22 cellular contexts compared by ENCODE assay signal in genomic region chr1:78009276-78009675, GRCh38. TPM values are rescaled to one million over a fixed set of nuclear protein-coding genes. Genes with fewer than 3 reads are reported as not detected.
DNase-seq lines count a peak whose midpoint lies in the region; ATAC-seq, FAIRE-seq and TF ChIP-seq lines count a peak whose summit lies in the region.
"Had no signal": no experiment of that assay in that cellular context is flagged by ENCODE, and none has a peak within 500 bp of the region (broad histone marks: within the 10 kb centered on the region; RNA-seq: fewer than 3 reads in every experiment).

No MANE protein-coding gene starts in this region.

- no peak overlapping the region for H2BK12ac ChIP-seq in neuronal stem cell (ENCODE audit: low read length)

- H4K20me1 ChIP-seq in osteoblast (ENCODE audit: insufficient read depth, low read length): peaks cover 48% of the 10 kb centered on the region

- H3K27me3 ChIP-seq in left ventricle myocardium inferior (ENCODE audit: low read depth) (no peaks in the 10 kb centered on the region), osteoblast (ENCODE audit: insufficient read depth, low read length) (no peaks in the 10 kb centered on the region), small intestine (ENCODE audit: control insufficient read depth in 2 of 2, insufficient read depth in 2 of 2, low read length in 2 of 2) (no peaks in the 10 kb centered on the region), neuronal stem cell (ENCODE audit: control insufficient read depth in 3 of 3, insufficient read depth in 3 of 3, low read depth in 1 of 3, low read length in 3 of 3) (no peaks in the 10 kb centered on the region)
- H3K27me3 ChIP-seq: foreskin keratinocyte, neural progenitor cell, right atrium auricular region had no signal

- H2AK5ac ChIP-seq in neuronal stem cell (ENCODE audit: low read depth, low read length): no peak overlapping the region

- H3K4ac ChIP-seq in neuronal stem cell (ENCODE audit: low read length): no peak overlapping the region

- peak overlapping the region; percentile 77 for H3K4me3 ChIP-seq in left ventricle myocardium inferior
- H3K4me3 ChIP-seq in coronary artery: peak overlapping the region; percentile 74
- H3K4me3 ChIP-seq in osteoblast (ENCODE audit: insufficient read depth, low read length): peak overlapping the region; percentile 86
- H3K4me3 ChIP-seq in small intestine (ENCODE audit: low read depth in 1 of 2, low read length in 2 of 2): no peak overlapping the region
- no peak overlapping the region for H3K4me3 ChIP-seq in neuronal stem cell (ENCODE audit: low read length in 2 of 2)
- H3K4me3 ChIP-seq: neural progenitor cell had no signal

- no peak for DNase-seq in left ventricle myocardium inferior
- DNase-seq in Right ventricle myocardium superior: no peak
- no peak for DNase-seq in coronary artery (ENCODE audit: low spot score)
- DNase-seq in osteoblast (ENCODE audit: insufficient read length, low spot score, missing footprints): no peak
- DNase-seq in SHP77 treated with DMSO at 0.1 percent for 48 hours (lab: John Stamatoyannopoulos, UW): no peak
- DNase-seq in COR-L47 (lab: John Stamatoyannopoulos, UW): no peak
- no peak for DNase-seq in small intestine
- no peak for DNase-seq in neuronal stem cell (ENCODE audit: low spot score)
- DNase-seq: activated CD4-positive, CD25-positive, alpha-beta regulatory T cell treated with anti-CD3 and anti-CD28 coated beads, Interleukin-2, amount 50 U/mL, for 72 hours; activated CD8-positive, alpha-beta memory T cell treated with anti-CD3 and anti-CD28 coated beads, Interleukin-2, amount 10 ng/mL, durations not matched to agents 7 days and 5 days; activated gamma-delta T cell treated with Interleukin-2 at 50 U/mL for 16 hours; foreskin keratinocyte; GDM1; NCI-H1105 treated with DMSO at 0.1 percent for 48 hours; NK-92 treated with Interleukin-12 subunit alpha and Interleukin-12 subunit beta, amount 100 ng/mL, for 24 hours; SHP77; stimulated activated CD4-positive, alpha-beta T cell treated with anti-CD3 and anti-CD28 coated beads, Interleukin-4, amount 100 ng/mL, for 4 hours; trophoblast cell had no signal

- no peak overlapping the region for H4K8ac ChIP-seq in neuronal stem cell (ENCODE audit: low read depth, low read length)

- H3K23ac ChIP-seq in neuronal stem cell (ENCODE audit: low read depth, low read length, poor library complexity): no peak overlapping the region

- H3K27ac ChIP-seq in left ventricle myocardium inferior (replicated peaks) (peak overlapping the region; percentile 17), coronary artery (peak overlapping the region; percentile 24 to 58), osteoblast (ENCODE audit: low read depth, low read length) (peak overlapping the region; percentile 41), small intestine (ENCODE audit: low read depth in 1 of 2, low read length in 1 of 2) (no peak overlapping the region), neuronal stem cell (replicated peaks; ENCODE audit: low read length) (no peak overlapping the region)
- H3K27ac ChIP-seq: foreskin keratinocyte, neural progenitor cell had no signal

- WGBS in small intestine, 3 donors: 84 to 94% (median 89%) methylated on average over 3 of the region's 3 CpGs
- no CpG with 5 or more reads among the region's 3 CpGs for WGBS in neuronal stem cell (ENCODE audit: extremely low coverage in 2 of 2, insufficient read length in 2 of 2, insufficient replicate concordance in 1 of 2), 2 donors

- no peaks in the 10 kb centered on the region for H3K9me3 ChIP-seq in left ventricle myocardium inferior (replicated peaks)
- no peaks in the 10 kb centered on the region for H3K9me3 ChIP-seq in osteoblast (ENCODE audit: low read depth, low read length)
- no peaks in the 10 kb centered on the region for H3K9me3 ChIP-seq in small intestine (ENCODE audit: control insufficient read depth, low read depth)
- H3K9me3 ChIP-seq in neuronal stem cell (replicated peaks in 1 of 2; ENCODE audit: control insufficient read depth in 2 of 2, insufficient read depth in 1 of 2, low read depth in 1 of 2, low read length in 2 of 2): no peaks in the 10 kb centered on the region
- H3K9me3 ChIP-seq: right atrium auricular region had no signal

- no peak overlapping the region for H2BK120ac ChIP-seq in neuronal stem cell (ENCODE audit: low read depth, low read length)

- peaks cover 85% of the 10 kb centered on the region for H3K79me2 ChIP-seq in osteoblast (ENCODE audit: insufficient read depth, low read length)

- no peak overlapping the region for H2BK15ac ChIP-seq in neuronal stem cell (ENCODE audit: low read length)

- H3K36me3 ChIP-seq in left ventricle myocardium inferior: peaks cover 17% of the 10 kb centered on the region
- H3K36me3 ChIP-seq in osteoblast (ENCODE audit: insufficient read depth, low read length): peaks cover 25% of the 10 kb centered on the region
- H3K36me3 ChIP-seq in small intestine (ENCODE audit: control insufficient read depth in 2 of 2, insufficient read depth in 2 of 2, low read length in 2 of 2): no peaks in the 10 kb centered on the region
- peaks cover 0 to 12% of the 10 kb centered on the region in 2 donors for H3K36me3 ChIP-seq in neuronal stem cell (replicated peaks in 1 of 2; ENCODE audit: control insufficient read depth in 2 of 2, insufficient read depth in 2 of 2, low read length in 2 of 2)
- H3K36me3 ChIP-seq: neural progenitor cell had no signal

- H3K14ac ChIP-seq in neuronal stem cell (ENCODE audit: low read length): no peak overlapping the region

- H3K79me1 ChIP-seq in neuronal stem cell (ENCODE audit: low read depth, low read length): no peaks in the 10 kb centered on the region

- no peak overlapping the region for H3K18ac ChIP-seq in neuronal stem cell (ENCODE audit: low read length)

- H2AFZ ChIP-seq in osteoblast (ENCODE audit: low read length) (no peak overlapping the region), neuronal stem cell (ENCODE audit: low read length) (no peak overlapping the region)
- H2AFZ ChIP-seq: neural progenitor cell had no signal

- H3K4me1 ChIP-seq in left ventricle myocardium inferior: peaks cover 68% of the 10 kb centered on the region
- peaks cover 13% of the 10 kb centered on the region for H3K4me1 ChIP-seq in osteoblast (ENCODE audit: insufficient read depth, low read length)
- H3K4me1 ChIP-seq in small intestine (ENCODE audit: control insufficient read depth in 2 of 2, insufficient read depth in 1 of 2, low read depth in 1 of 2, low read length in 1 of 2): no peaks in the 10 kb centered on the region
- peaks cover 0 to 3% of the 10 kb centered on the region in 2 donors for H3K4me1 ChIP-seq in neuronal stem cell (ENCODE audit: control insufficient read depth in 2 of 2, insufficient read depth in 1 of 2, low read depth in 1 of 2, low read length in 2 of 2)

- intact Hi-C loops in left ventricle myocardium inferior (cut with micrococcal nuclease) (loop anchor here (10.0 kb wide), 1 partner anchor 96 kb away; no protein-coding TSS in a partner anchor), Right ventricle myocardium superior (cut with DNase I) (loop anchor here (2.0 to 10.0 kb wide), 2 partner anchors 32 to 636 kb away; partner anchors contain the start of gene IFI44)

- TF ChIP-seq CTCF in left ventricle myocardium inferior (IDR thresholded peaks at IDR 0.05; ENCODE audit: borderline replicate concordance): no peak
- no peak for TF ChIP-seq CTCF in coronary artery (IDR thresholded peaks at IDR 0.05)
- TF ChIP-seq CTCF in osteoblast (IDR thresholded peaks at IDR 0.05; ENCODE audit: extremely low read depth, low read depth, low read length): no peak

- no peak for FAIRE-seq in small intestine (lab: Jason Lieb, UNC)
- FAIRE-seq: bronchial epithelial cell had no signal

- no peak overlapping the region for H3K9ac ChIP-seq in neuronal stem cell (ENCODE audit: low read depth, low read length, poor library complexity)
- H3K9ac ChIP-seq: neural progenitor cell had no signal

- H3K4me2 ChIP-seq in osteoblast (ENCODE audit: insufficient read depth, low read length) (peak overlapping the region; percentile 95), neuronal stem cell (ENCODE audit: insufficient read depth, low read length, poor library complexity, severe bottlenecking) (no peak overlapping the region)
- H3K4me2 ChIP-seq: neural progenitor cell had no signal

- ATAC-seq in Right ventricle myocardium superior (ENCODE audit: poor library complexity): no peak
- ATAC-seq: activated CD8-positive, alpha-beta memory T cell treated with anti-CD3 and anti-CD28 coated beads, Interleukin-2, amount 10 ng/mL, durations not matched to agents 7 days and 5 days; foreskin keratinocyte had no signal

- H4K91ac ChIP-seq in neuronal stem cell (ENCODE audit: low read depth, low read length, poor library complexity): no peak overlapping the region

- H2BK5ac ChIP-seq in neuronal stem cell (ENCODE audit: low read length): no peak overlapping the region

RNA-seq across cellular contexts. Expression of gene DNAJB4, which starts 4.5 kb away (rescaled TPM):
- total RNA-seq in left ventricle myocardium inferior (118 TPM), Right ventricle myocardium superior (99.0 TPM), osteoblast (36.5 and 46.7 TPM in 2 replicates)
- 10 to 100 TPM in 1 of 3 donors, 1 to 10 TPM in 2; 3.8 to 12.5 (median 4.5) TPM for polyA plus RNA-seq in small intestine
- polyA plus RNA-seq in neuronal stem cell (2013, experiment 1 of 2): 40.1 TPM
- 40.2 TPM for polyA plus RNA-seq in neuronal stem cell (2013, experiment 2 of 2)

RNA-seq across cellular contexts. Expression of gene FUBP1, which starts 30.4 kb away (rescaled TPM):
- total RNA-seq in left ventricle myocardium inferior (55.7 TPM), Right ventricle myocardium superior (47.9 TPM), osteoblast (86.9 and 91.6 TPM in 2 replicates)
- 10 to 100 TPM; 21.9 to 49.8 (median 21.9) TPM for polyA plus RNA-seq in small intestine
- 322 TPM for polyA plus RNA-seq in neuronal stem cell (2013, experiment 1 of 2)
- polyA plus RNA-seq in neuronal stem cell (2013, experiment 2 of 2): 298 TPM

RNA-seq across cellular contexts. Expression of gene GIPC2, which starts 36.5 kb away (rescaled TPM):
- total RNA-seq in left ventricle myocardium inferior: 2.5 TPM
- total RNA-seq in Right ventricle myocardium superior: 2.0 TPM
- total RNA-seq in osteoblast: 0.29 and 0.36 TPM in 2 replicates
- 10 to 100 TPM; 30.1 to 62.0 (median 41.9) TPM for polyA plus RNA-seq in small intestine
- polyA plus RNA-seq in neuronal stem cell (2013, experiment 1 of 2): not detected
- not detected for polyA plus RNA-seq in neuronal stem cell (2013, experiment 2 of 2)
- polyA plus RNA-seq: IgD-negative memory B cell had no signal

Comparison
In these comparisons a context has a peak if more than half of its experiments do, and no peak if none do; other contexts are left out.
1. H3K27ac ChIP-seq: peak in left ventricle myocardium inferior (single experiment), coronary artery (2 of 2) and osteoblast (single experiment); none in small intestine (0 of 2) and neuronal stem cell (single experiment).
2. H3K4me3 ChIP-seq: peak in left ventricle myocardium inferior (single experiment), coronary artery (single experiment) and osteoblast (single experiment); none in small intestine (0 of 2) and neuronal stem cell (0 of 2).